ENCODE assay signal across 26 cellular contexts in genomic region chr11:15558513-15559181, GRCh38.
"Had no signal": no experiment of that assay in that cellular context is flagged by ENCODE, and none has a peak within 500 bp of the region (broad histone marks: within the 10 kb centered on the region; RNA-seq: fewer than 3 reads in every experiment).

No MANE protein-coding gene starts in this region.

- H3K4me1 Mint-ChIP-seq: stimulated activated memory B cell treated with anti-CD40 and anti-IgM and Interleukin-4, amounts not matched to agents 10 μg/mL and 1 μg/mL and 100 μg/mL, for 72 hours had no signal

- FAIRE-seq: endometrium, frontal cortex, kidney had no signal

- H3K4me1 ChIP-seq: psoas muscle, spleen, tibial artery, upper lobe of left lung, uterus had no signal

- H3K27ac ChIP-seq: dorsolateral prefrontal cortex, heart right ventricle, psoas muscle, spleen, tibial artery, upper lobe of left lung, uterus had no signal

- H3K27ac Mint-ChIP-seq: natural killer cell treated with Interleukin-12 subunit alpha and Interleukin-12 subunit beta and Interleukin-15 and Interleukin-18, amount 100 ng/mL, for 72 hours; stimulated activated memory B cell treated with anti-CD40 and anti-IgM and Interleukin-4, amounts not matched to agents 10 μg/mL and 1 μg/mL and 100 μg/mL, for 72 hours; stimulated activated naive CD8-positive, alpha-beta T cell treated with anti-CD3 and anti-CD28 coated beads, Interleukin-15, Interleukin-2, amounts not matched to agents 100 ng/mL and 50 ng/mL, for 24 hours had no signal

- H3K27me3 Mint-ChIP-seq: natural killer cell treated with Interleukin-12 subunit alpha and Interleukin-12 subunit beta and Interleukin-15 and Interleukin-18, amount 100 ng/mL, for 72 hours; stimulated activated memory B cell treated with anti-CD40 and anti-IgM and Interleukin-4, amounts not matched to agents 10 μg/mL and 1 μg/mL and 100 μg/mL, for 72 hours had no signal

- ATAC-seq: esophagus mucosa; heart right ventricle; left colon; left ventricle myocardium superior; psoas muscle; sciatic nerve; stimulated activated memory B cell treated with anti-CD40 and anti-IgM and Interleukin-4, amounts not matched to agents 10 μg/mL and 1 μg/mL and 100 μg/mL, for 72 hours had no signal

- H3K27me3 ChIP-seq: tibial artery, upper lobe of left lung, uterus had no signal

- H3K36me3 Mint-ChIP-seq: natural killer cell treated with Interleukin-12 subunit alpha and Interleukin-12 subunit beta and Interleukin-15 and Interleukin-18, amount 100 ng/mL, for 72 hours; stimulated activated memory B cell treated with anti-CD40 and anti-IgM and Interleukin-4, amounts not matched to agents 10 μg/mL and 1 μg/mL and 100 μg/mL, for 72 hours had no signal

- H3K9me3 Mint-ChIP-seq: natural killer cell treated with Interleukin-12 subunit alpha and Interleukin-12 subunit beta and Interleukin-15 and Interleukin-18, amount 100 ng/mL, for 72 hours had no signal

- H3K36me3 ChIP-seq: heart right ventricle, spleen, tibial artery, upper lobe of left lung, uterus had no signal

- H3K9me3 ChIP-seq: heart right ventricle, psoas muscle, tibial artery, upper lobe of left lung, uterus had no signal

- H3K4me3 Mint-ChIP-seq: natural killer cell treated with Interleukin-12 subunit alpha and Interleukin-12 subunit beta and Interleukin-15 and Interleukin-18, amount 100 ng/mL, for 72 hours; stimulated activated memory B cell treated with anti-CD40 and anti-IgM and Interleukin-4, amounts not matched to agents 10 μg/mL and 1 μg/mL and 100 μg/mL, for 72 hours; stimulated activated naive CD8-positive, alpha-beta T cell treated with anti-CD3 and anti-CD28 coated beads, Interleukin-15, Interleukin-2, amounts not matched to agents 100 ng/mL and 50 ng/mL, for 24 hours had no signal

- H3K4me3 ChIP-seq: dorsolateral prefrontal cortex, heart right ventricle, lung, psoas muscle, spleen, tibial artery, upper lobe of left lung, uterus had no signal

- DNase-seq: cortex of kidney; dorsolateral prefrontal cortex; effector CD8-positive, alpha-beta T cell; heart right ventricle; kidney; left colon; left ventricle myocardium superior; mesenchymal stem cell; midbrain; psoas muscle; retina; spleen; stimulated activated CD4-positive, alpha-beta T cell treated with anti-CD3 and anti-CD28 coated beads, Interleukin-15, amount 100 ng/mL, for 24 hours; stimulated activated CD4-positive, alpha-beta T cell treated with anti-CD3 and anti-CD28 coated beads, Interleukin-1b, Interleukin-23, amount 100 ng/mL, for 48 hours; stimulated activated CD4-positive, alpha-beta T cell treated with anti-CD3 and anti-CD28 coated beads, Interleukin-4, amount 100 ng/mL, for 24 hours; tibial artery; upper lobe of left lung; uterus had no signal
